Comparison of ENCODE assay signal across 8 cellular contexts in the genomic region with DNA sequence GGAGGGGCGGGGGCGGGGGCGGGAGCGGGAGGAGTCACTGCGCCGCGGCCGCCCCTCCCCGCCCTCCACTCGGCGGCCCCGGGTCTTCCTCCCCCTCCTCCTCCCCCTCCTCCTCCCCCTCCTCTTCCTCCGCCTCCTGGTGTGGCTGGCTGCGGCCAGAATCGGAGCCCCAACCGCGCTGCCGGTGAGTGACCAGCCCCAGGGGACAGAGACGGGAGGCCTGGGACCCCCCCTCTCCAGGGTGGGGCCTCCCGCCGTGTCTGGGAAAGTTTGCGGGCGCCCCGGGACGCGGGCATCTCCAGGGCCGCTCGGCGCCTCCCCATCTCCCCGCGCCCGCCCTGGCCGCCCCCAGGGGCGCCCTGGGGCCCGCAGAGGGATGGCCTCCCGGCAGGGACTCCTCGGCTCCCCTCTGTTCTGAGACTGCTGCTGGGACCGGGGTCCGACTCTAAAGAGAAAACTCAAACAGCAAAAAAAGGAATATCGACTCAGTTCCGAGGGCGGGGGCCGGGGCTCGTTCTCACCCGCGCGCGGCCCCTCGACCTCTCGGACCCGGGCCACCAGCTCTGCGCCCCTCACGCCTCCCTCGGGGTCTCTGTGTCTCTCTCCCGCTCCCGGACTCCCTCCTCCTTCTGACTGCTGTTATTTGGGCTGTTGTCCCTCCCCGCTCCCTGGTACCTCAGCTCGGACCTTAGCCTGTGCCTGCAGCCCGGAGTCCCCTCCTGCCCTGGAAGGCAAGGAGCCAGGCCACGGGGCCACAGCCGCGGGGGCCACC. TPM values are rescaled to one million over a fixed set of nuclear protein-coding genes. Genes with fewer than 3 reads are reported as not detected.
A peak's percentile ranks its signal among the peaks of the same experiment; 100 is the strongest.
DNase-seq lines count a peak whose midpoint lies in the region; ATAC-seq and TF ChIP-seq lines count a peak whose summit lies in the region.

A gene with protein sequence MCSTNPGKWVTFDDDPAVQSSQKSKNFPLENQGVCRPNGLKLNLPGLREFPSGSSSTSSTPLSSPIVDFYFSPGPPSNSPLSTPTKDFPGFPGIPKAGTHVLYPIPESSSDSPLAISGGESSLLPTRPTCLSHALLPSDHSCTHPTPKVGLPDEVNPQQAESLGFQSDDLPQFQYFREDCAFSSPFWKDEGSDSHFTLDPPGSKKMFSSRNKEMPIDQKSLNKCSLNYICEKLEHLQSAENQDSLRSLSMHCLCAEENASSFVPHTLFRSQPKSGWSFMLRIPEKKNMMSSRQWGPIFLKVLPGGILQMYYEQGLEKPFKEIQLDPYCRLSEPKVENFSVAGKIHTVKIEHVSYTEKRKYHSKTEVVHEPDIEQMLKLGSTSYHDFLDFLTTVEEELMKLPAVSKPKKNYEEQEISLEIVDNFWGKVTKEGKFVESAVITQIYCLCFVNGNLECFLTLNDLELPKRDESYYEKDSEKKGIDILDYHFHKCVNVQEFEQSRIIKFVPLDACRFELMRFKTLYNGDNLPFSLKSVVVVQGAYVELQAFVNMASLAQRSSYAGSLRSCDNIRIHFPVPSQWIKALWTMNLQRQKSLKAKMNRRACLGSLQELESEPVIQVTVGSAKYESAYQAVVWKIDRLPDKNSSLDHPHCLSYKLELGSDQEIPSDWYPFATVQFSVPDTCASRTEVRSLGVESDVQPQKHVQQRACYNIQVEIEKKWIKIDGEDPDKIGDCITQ (plus strand): TSS at position 122 of the 772 bp plus-strand sequence. CDS start 50,480 bp downstream, outside the sequence.

- no peak for TF ChIP-seq CTCF in activated CD8-positive, alpha-beta T cell treated with anti-CD3 and anti-CD28 coated beads for 36 hours (IDR thresholded peaks at IDR 0.05)
- TF ChIP-seq CTCF in epithelial cell of proximal tubule (conservative IDR thresholded peaks at IDR 0.05; ENCODE audit: low read depth, low read length) (peak; percentile 18), thyroid gland (IDR thresholded peaks at IDR 0.05) (no peak)

- no peaks in the 10 kb centered on the region for H3K9me3 ChIP-seq in HUES6 (ENCODE audit: control insufficient read depth, insufficient read depth, low read depth, low read length)
- no peaks in the 10 kb centered on the region for H3K9me3 ChIP-seq in mucosa of stomach (ENCODE audit: control insufficient read depth, low read length)
- H3K9me3 ChIP-seq in thyroid gland = no peaks in the 10 kb centered on the region

- intact Hi-C loops in activated CD8-positive, alpha-beta T cell treated with anti-CD3 and anti-CD28 coated beads for 36 hours (cut with micrococcal nuclease) = no loop called here
- intact Hi-C loops in thyroid gland (cut with DNase I) = no loop called here

- H3K36me3 ChIP-seq in HUES6 (ENCODE audit: control insufficient read depth, insufficient read depth, low read length) (no peaks in the 10 kb centered on the region), mucosa of stomach (ENCODE audit: control insufficient read depth, insufficient read depth, low read length) (no peaks in the 10 kb centered on the region), thyroid gland (no peaks in the 10 kb centered on the region)

- H3K9ac ChIP-seq in HUES6 (ENCODE audit: low read length) (peak within 1 kb of the TSS; percentile 65), mucosa of stomach (ENCODE audit: low read length) (peak within 1 kb of the TSS; percentile 74)

- peaks cover 14% of the 10 kb centered on the region for H3K4me1 Mint-ChIP-seq in activated CD8-positive, alpha-beta T cell treated with anti-CD3 and anti-CD28 coated beads for 36 hours (ENCODE audit: low read depth)

- H3K27me3 ChIP-seq in HUES6 (ENCODE audit: control insufficient read depth, insufficient read depth, low read length) (no peaks in the 10 kb centered on the region), mucosa of stomach (ENCODE audit: control insufficient read depth, insufficient read depth, low read length) (no peaks in the 10 kb centered on the region), thyroid gland (no peaks in the 10 kb centered on the region)

- H3K36me3 Mint-ChIP-seq in activated CD8-positive, alpha-beta T cell treated with anti-CD3 and anti-CD28 coated beads for 36 hours (ENCODE audit: low read depth) = peaks cover 3% of the 10 kb centered on the region

- H3K4me3 ChIP-seq in HUES6 (ENCODE audit: low read depth, low read length) = peak within 1 kb of the TSS; percentile 95
- peak within 1 kb of the TSS; percentile 68 for H3K4me3 ChIP-seq in epithelial cell of proximal tubule (ENCODE audit: low read depth, low read length)
- peak within 1 kb of the TSS; percentile 8 for H3K4me3 ChIP-seq in mucosa of stomach (ENCODE audit: low read length)
- H3K4me3 ChIP-seq in thyroid gland (replicated peaks in 1 of 3) = peak within 1 kb of the TSS; percentile 19 to 91 (median 49)

- peak within 1 kb of the TSS; percentile 34; the same call in 1 of the 2 replicates for H3K27ac ChIP-seq in HUES6 (ENCODE audit: low read depth, low read length)
- peak within 1 kb of the TSS; percentile 59 to 83 (median 62) for H3K27ac ChIP-seq in thyroid gland

- CTCF ChIA-PET in activated CD8-positive, alpha-beta T cell treated with anti-CD3 and anti-CD28 coated beads for 36 hours (lab: Charles Lee) = no interaction called here

- POLR2A ChIA-PET in activated CD8-positive, alpha-beta T cell treated with anti-CD3 and anti-CD28 coated beads for 36 hours (lab: Charles Lee) = interaction anchor here (1.2 kb wide), 1 partner anchor 43 kb away, joined by 3 read pairs; no protein-coding TSS in a partner anchor

- TF ChIP-seq POLR2A in thyroid gland (IDR thresholded peaks at IDR 0.05) = no peak

- H3K9me3 Mint-ChIP-seq in activated CD8-positive, alpha-beta T cell treated with anti-CD3 and anti-CD28 coated beads for 36 hours = no peaks in the 10 kb centered on the region

- peak within 1 kb of the TSS; percentile 52 for H3K27ac Mint-ChIP-seq in activated CD8-positive, alpha-beta T cell treated with anti-CD3 and anti-CD28 coated beads for 36 hours

- ATAC-seq in activated CD8-positive, alpha-beta T cell treated with anti-CD3 and anti-CD28 coated beads for 36 hours = peak; percentile 67
- ATAC-seq in HG03565 (IDR thresholded peaks at IDR 0.05; ENCODE audit: unreplicated experiment) = no peak

- WGBS in thyroid gland, 2 donors = 0% methylated on average over 35 to 46 of the region's 62 CpGs

- peaks cover 6% of the 10 kb centered on the region for H3K27me3 Mint-ChIP-seq in activated CD8-positive, alpha-beta T cell treated with anti-CD3 and anti-CD28 coated beads for 36 hours

- peaks cover 37% of the 10 kb centered on the region for H3K4me1 ChIP-seq in HUES6 (ENCODE audit: control insufficient read depth, insufficient read depth, low read length)
- peaks cover 8% of the 10 kb centered on the region for H3K4me1 ChIP-seq in mucosa of stomach (ENCODE audit: control insufficient read depth, insufficient read depth, low read length)
- H3K4me1 ChIP-seq in thyroid gland = peaks cover 7 to 10% of the 10 kb centered on the region in 2 donors

- DNase-seq in NCI-H748 (lab: John Stamatoyannopoulos, UW; ENCODE audit: unreplicated experiment) (peak; percentile 27), NCI-H748 treated with DMSO at 0.1 percent for 48 hours (lab: John Stamatoyannopoulos, UW) (no peak), epithelial cell of proximal tubule (ENCODE audit: low read depth) (no peak), thyroid gland (peak; percentile 40 to 43)
- DNase-seq in activated CD8-positive, alpha-beta T cell treated with anti-CD3 and anti-CD28 coated beads for 36 hours = peak; percentile 12

- peak within 1 kb of the TSS; percentile 73 for H3K4me3 Mint-ChIP-seq in activated CD8-positive, alpha-beta T cell treated with anti-CD3 and anti-CD28 coated beads for 36 hours

RNA-seq across cellular contexts. Expression of the gene that starts here (rescaled TPM):
- total RNA-seq in activated CD8-positive, alpha-beta T cell treated with anti-CD3 and anti-CD28 coated beads for 36 hours = under 1 TPM; 0.74 to 0.95 TPM
- total RNA-seq in epithelial cell of proximal tubule (0.51 and 2.0 TPM in 2 replicates), thyroid gland (10 to 100 TPM; 11.4 to 29.8 (median 15.3) TPM)

Comparison
In these comparisons a context has a peak if more than half of its experiments do, and no peak if none do; other contexts are left out.
1. DNase-seq: peak in NCI-H748 (single experiment) and thyroid gland (2 of 2); none in NCI-H748 treated with DMSO at 0.1 percent for 48 hours (single experiment) and epithelial cell of proximal tubule (single experiment).
2. Peak in DNase-seq and ATAC-seq in activated CD8-positive, alpha-beta T cell treated with anti-CD3 and anti-CD28 coated beads for 36 hours; RNA of the gene not detected or under 1 TPM.
3. H3K4me3 ChIP-seq: peak in every context shown above with its lines; median percentile 95 in HUES6; 68 in epithelial cell of proximal tubule; 49 in thyroid gland; 8 in mucosa of stomach.